9 cellular contexts compared by ENCODE assay signal in the genomic region with DNA sequence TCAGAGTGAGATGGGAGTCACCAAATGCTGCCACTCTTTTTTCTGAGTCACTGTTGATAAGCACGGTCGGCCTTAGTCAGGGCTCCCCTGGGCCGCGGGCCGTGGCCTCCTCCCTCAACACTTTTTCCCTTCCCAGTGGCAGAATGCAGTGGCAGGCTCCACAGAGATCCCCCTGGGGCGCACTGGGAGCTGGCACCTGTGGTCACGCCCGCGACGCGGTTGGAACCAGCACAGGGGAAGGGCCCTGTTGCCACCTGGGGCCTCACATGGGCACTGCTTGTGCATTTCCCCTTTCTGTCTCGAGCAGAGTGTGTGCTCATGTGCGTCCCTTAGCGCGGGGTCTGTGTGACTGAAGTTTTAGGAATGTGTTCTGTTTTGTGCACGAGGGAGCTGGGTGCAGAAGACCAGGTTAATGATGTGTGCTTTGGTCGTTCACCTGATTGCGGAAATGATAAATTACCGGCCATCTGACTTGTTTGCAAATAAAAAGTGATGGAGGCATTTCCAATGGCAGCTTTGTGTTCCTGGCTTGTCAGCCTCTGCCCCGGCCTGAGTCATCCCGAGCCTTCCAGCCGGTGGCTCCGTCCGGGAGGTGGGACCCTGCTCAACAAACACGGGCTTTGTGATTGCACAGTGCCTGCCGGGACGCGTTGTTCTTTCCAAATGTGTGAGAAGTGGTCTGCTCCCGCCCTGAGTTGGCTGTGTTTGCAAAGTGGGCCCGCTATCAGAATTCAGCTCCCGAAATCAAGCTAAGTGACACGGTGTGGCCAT.
DNase-seq lines count a peak whose midpoint lies in the region; ATAC-seq, FAIRE-seq and TF ChIP-seq lines count a peak whose summit lies in the region.
"Had no signal": no experiment of that assay in that cellular context is flagged by ENCODE, and none has a peak within 500 bp of the region (broad histone marks: within the 10 kb centered on the region; RNA-seq: fewer than 3 reads in every experiment).

No MANE protein-coding gene starts in this region.

- no peak overlapping the region for H3K27ac Mint-ChIP-seq in T-helper 17 cell

- peaks cover 23% of the 10 kb centered on the region for H3K4me1 Mint-ChIP-seq in T-helper 17 cell

- H3K36me3 Mint-ChIP-seq in T-helper 17 cell (ENCODE audit: low read depth) = peaks cover 2% of the 10 kb centered on the region

- no peak for ATAC-seq in GM18505 (IDR thresholded peaks at IDR 0.05; ENCODE audit: unreplicated experiment)
- ATAC-seq in T-helper 17 cell = no peak

- H4K20me1 ChIP-seq in osteoblast (ENCODE audit: insufficient read depth, low read length) = peaks cover 32% of the 10 kb centered on the region

- no peak overlapping the region for H2AFZ ChIP-seq in osteoblast (ENCODE audit: low read length)

- H3K4me3 ChIP-seq in foreskin fibroblast (ENCODE audit: low read depth in 1 of 2, low read length in 2 of 2) = no peak overlapping the region
- H3K4me3 ChIP-seq in osteoblast (ENCODE audit: insufficient read depth, low read length) = peak overlapping the region; percentile 31

- no peak for TF ChIP-seq POLR2A in GM18505 (IDR thresholded peaks at IDR 0.05; ENCODE audit: borderline replicate concordance, extremely low read depth, insufficient read depth, insufficient read length)

- H3K9me3 ChIP-seq in osteoblast (ENCODE audit: low read depth, low read length) (no peaks in the 10 kb centered on the region), T-helper 17 cell (ENCODE audit: control insufficient read depth, low read length, poor library complexity, severe bottlenecking) (no peaks in the 10 kb centered on the region)

- DNase-seq in HCEC 1CT (peak; percentile 35), RCC 7860 (ENCODE audit: low spot score) (peak; percentile 73), foreskin fibroblast (peak; percentile 33 to 77), osteoblast (ENCODE audit: insufficient read length, low spot score, missing footprints) (peak; percentile 97), NCI-H526 treated with DMSO at 0.1 percent for 48 hours (lab: John Stamatoyannopoulos, UW) (no peak), T-helper 17 cell (no peak), OCI-M2 (lab: John Stamatoyannopoulos, UW; ENCODE audit: unreplicated experiment) (no peak)

- H3K27me3 Mint-ChIP-seq in T-helper 17 cell = no peaks in the 10 kb centered on the region

- peaks cover 18% of the 10 kb centered on the region for H3K4me1 ChIP-seq in osteoblast (ENCODE audit: insufficient read depth, low read length)

- peak overlapping the region; percentile 57 for H3K27ac ChIP-seq in osteoblast (ENCODE audit: low read depth, low read length)
- H3K27ac ChIP-seq: KMS-11 had no signal

- TF ChIP-seq CTCF in foreskin fibroblast (IDR thresholded peaks at IDR 0.05; ENCODE audit: low read depth, low read length) (no peak), osteoblast (IDR thresholded peaks at IDR 0.05; ENCODE audit: extremely low read depth, low read depth, low read length) (no peak)

- H3K36me3 ChIP-seq in osteoblast (ENCODE audit: insufficient read depth, low read length) = no peaks in the 10 kb centered on the region

- H3K27me3 ChIP-seq in osteoblast (ENCODE audit: insufficient read depth, low read length) = no peaks in the 10 kb centered on the region

- H3K4me3 Mint-ChIP-seq in T-helper 17 cell = no peak overlapping the region

- H3K79me2 ChIP-seq in osteoblast (ENCODE audit: insufficient read depth, low read length) = peaks cover 3% of the 10 kb centered on the region

- FAIRE-seq in RCC 7860 (lab: Jason Lieb, UNC) = peak; percentile 87

- peak overlapping the region; percentile 31 for H3K4me2 ChIP-seq in osteoblast (ENCODE audit: insufficient read depth, low read length)
- H3K4me2 ChIP-seq: KMS-11 had no signal

Comparison
In these comparisons a context has a peak if more than half of its experiments do, and no peak if none do; other contexts are left out.
1. DNase-seq: peak in HCEC 1CT (single experiment), RCC 7860 (single experiment), foreskin fibroblast (2 of 2) and osteoblast (single experiment); none in NCI-H526 treated with DMSO at 0.1 percent for 48 hours (single experiment), T-helper 17 cell (0 of 3) and OCI-M2 (single experiment).